Comparison of ENCODE assay signal across 24 cellular contexts in genomic region chr1:1244192-1244811, GRCh38. TPM values are rescaled to one million over a fixed set of nuclear protein-coding genes. Genes with fewer than 3 reads are reported as not detected.
DNase-seq lines count a peak whose midpoint lies in the region; ATAC-seq and TF ChIP-seq lines count a peak whose summit lies in the region.
"Had no signal": no experiment of that assay in that cellular context is flagged by ENCODE, and none has a peak within 500 bp of the region (broad histone marks: within the 10 kb centered on the region; RNA-seq: fewer than 3 reads in every experiment).

No MANE protein-coding gene starts in this region.

- ATAC-seq in left colon (peak; percentile 89), sciatic nerve (peak; percentile 15), GM21381 (IDR thresholded peaks at IDR 0.05; ENCODE audit: unreplicated experiment) (no peak)
- ATAC-seq: left lobe of liver; stimulated activated naive CD8-positive, alpha-beta T cell treated with anti-CD3 and anti-CD28 coated beads, Interleukin-15, Interleukin-2, amounts not matched to agents 100 U/mL and 50 U/mL, for 24 hours had no signal

- no peaks in the 10 kb centered on the region for H3K9me3 ChIP-seq in Peyer's patch
- H3K9me3 ChIP-seq: tibial artery had no signal

- no peaks in the 10 kb centered on the region for H3K36me3 ChIP-seq in Peyer's patch

- intact Hi-C loops in left colon (cut with DNase I, micrococcal nuclease), result no loop called here
- intact Hi-C loops in sciatic nerve (cut with DNase I), result no loop called here

- peaks cover 0 to 26% of the 10 kb centered on the region in 2 donors for H3K27me3 ChIP-seq in Peyer's patch

- H3K4me1 ChIP-seq in Peyer's patch, result peaks cover 0 to 11% (median 3%) of the 10 kb centered on the region in 4 donors

- peak; percentile 44 to 57 for TF ChIP-seq POLR2A in Peyer's patch (IDR thresholded peaks at IDR 0.05)

- peak in 2 of 6 experiments; percentile 25 to 27 for TF ChIP-seq CTCF in Peyer's patch (IDR thresholded peaks at IDR 0.05)

- H3K27ac ChIP-seq in Peyer's patch, result peak overlapping the region in 3 of 4 donors; percentile 10 to 36 (median 34)
- H3K27ac ChIP-seq: tibial artery had no signal

- DNase-seq in DMS53 (lab: John Stamatoyannopoulos, UW) (peak; percentile 64), DMS53 treated with DMSO at 0.1 percent for 48 hours (lab: John Stamatoyannopoulos, UW; ENCODE audit: unreplicated experiment) (no peak), Peyer's patch (peak in 2 of 3 donors; percentile 83 to 84), left colon (peak; percentile 67 to 85), sciatic nerve (ENCODE audit: low spot score) (no peak), NCI-H2171 (lab: John Stamatoyannopoulos, UW) (no peak)
- DNase-seq in stimulated activated CD8-positive, alpha-beta memory T cell treated with anti-CD3 and anti-CD28 coated beads, Interleukin-4, amount 100 ng/mL, for 48 hours, result no peak
- DNase-seq: 8988T; activated CD4-positive, alpha-beta T cell treated with anti-CD3 and anti-CD28 coated beads, Interleukin-2, amount 50 U/mL, for 4 hours; activated CD8-positive, alpha-beta memory T cell treated with anti-CD3 and anti-CD28 coated beads, Interleukin-2, amount 50 U/mL, for 48 hours; activated effector memory CD4-positive, alpha-beta T cell treated with Interleukin-2 at 50 U/mL for 16 hours; activated naive CD8-positive, alpha-beta T cell treated with anti-CD3 and anti-CD28 coated beads, Interleukin-2, amount 10 ng/mL, durations not matched to agents 7 days and 5 days; AML-193; COR-L47; endodermal cell; KG1; MV-4-11; NCI-H1694 treated with DMSO at 0.1 percent for 48 hours; NCI-H526; stimulated activated CD4-positive, alpha-beta T cell treated with anti-CD3 and anti-CD28 coated beads, Interleukin-4, amount 100 ng/mL, for 24 hours; stimulated activated naive CD8-positive, alpha-beta T cell treated with anti-CD3 and anti-CD28 coated beads, Interleukin-15, Interleukin-2, amounts not matched to agents 100 U/mL and 50 U/mL, for 24 hours; tibial artery had no signal

- H3K4me3 ChIP-seq in Peyer's patch, result peak overlapping the region in 3 of 4 donors; percentile 32 to 56 (median 52)
- H3K4me3 ChIP-seq: tibial artery had no signal

RNA-seq across cellular contexts. Expression of gene C1QTNF12, which starts 2.2 kb away (rescaled TPM):
- total RNA-seq in Peyer's patch (10 to 100 TPM in 3 of 4 donors, not detected in 1; 23.3 to 58.0 (median 44.2) TPM), left colon (10 to 100 TPM; 40.0 to 71.6 TPM), sciatic nerve (3.5 TPM)

RNA-seq across cellular contexts. Expression of gene B3GALT6, which starts 12.3 kb away (rescaled TPM):
- total RNA-seq in Peyer's patch, result 10 to 100 TPM in 2 of 4 donors, 1 to 10 TPM in 2; 9.1 to 13.4 (median 10.6) TPM
- 1 to 10 TPM; 8.2 to 9.6 TPM for total RNA-seq in left colon
- total RNA-seq in sciatic nerve, result 10.9 TPM

RNA-seq across cellular contexts. Expression of gene SDF4, which starts 12.5 kb away (rescaled TPM):
- 100 to 1,000 TPM in 3 of 4 donors, 10 to 100 TPM in 1; 88.3 to 280 (median 177) TPM for total RNA-seq in Peyer's patch
- 100 to 1,000 TPM; 235 to 273 TPM for total RNA-seq in left colon
- total RNA-seq in sciatic nerve, result 94.9 TPM

RNA-seq across cellular contexts. Expression of gene UBE2J2, which starts 29.4 kb away (rescaled TPM):
- 10 to 100 TPM; 25.6 to 64.2 (median 55.3) TPM for total RNA-seq in Peyer's patch
- 10 to 100 TPM; 46.3 to 56.3 TPM for total RNA-seq in left colon
- total RNA-seq in sciatic nerve, result 50.5 TPM

RNA-seq across cellular contexts. Expression of gene TNFRSF4, which starts 30.3 kb away (rescaled TPM):
- total RNA-seq in Peyer's patch, result 1 to 10 TPM in 3 of 4 donors, not detected in 1; 1.6 to 9.1 (median 2.8) TPM
- total RNA-seq in left colon, result 1 to 10 TPM in 1 of 2 donors, under 1 TPM in 1; 0.55 to 1.3 TPM
- total RNA-seq in sciatic nerve, result 2.5 TPM

Comparison
In these comparisons a context has a peak if more than half of its experiments do, and no peak if none do; other contexts are left out.
1. DNase-seq: peak in DMS53 (single experiment), Peyer's patch (2 of 3) and left colon (2 of 2); none in DMS53 treated with DMSO at 0.1 percent for 48 hours (single experiment), sciatic nerve (single experiment), NCI-H2171 (single experiment) and stimulated activated CD8-positive, alpha-beta memory T cell treated with anti-CD3 and anti-CD28 coated beads, Interleukin-4, amount 100 ng/mL, for 48 hours (single experiment).